Comparison of ENCODE assay signal across 14 cellular contexts in genomic region chr3:48018841-48019240, GRCh38. TPM values are rescaled to one million over a fixed set of nuclear protein-coding genes. Genes with fewer than 3 reads are reported as not detected.
DNase-seq lines count a peak whose midpoint lies in the region; ATAC-seq and TF ChIP-seq lines count a peak whose summit lies in the region.
"Had no signal": no experiment of that assay in that cellular context is flagged by ENCODE, and none has a peak within 500 bp of the region (broad histone marks: within the 10 kb centered on the region; RNA-seq: fewer than 3 reads in every experiment).

No MANE protein-coding gene starts in this region.

- peak overlapping the region in 3 of 5 experiments; percentile 34 to 83 (median 75) for H3K27ac Mint-ChIP-seq in brain
- H3K27ac Mint-ChIP-seq: activated naive CD4-positive, alpha-beta T cell treated with anti-CD3 and anti-CD28 coated beads for 36 hours had no signal

- H3K9me3 ChIP-seq in HEK293 (ENCODE audit: control insufficient read depth, insufficient read depth, low read depth, low read length), result no peaks in the 10 kb centered on the region
- H3K9me3 ChIP-seq: BE2C, right lobe of liver had no signal

- H3K27ac ChIP-seq in 22Rv1 (peak overlapping the region; percentile 25), HEK293 (ENCODE audit: extremely low read depth, low read depth, low read length) (no peak overlapping the region)
- H3K27ac ChIP-seq: right lobe of liver had no signal

- TF ChIP-seq CTCF in 22Rv1 (IDR thresholded peaks at IDR 0.05) (no peak), HEK293 (tag by site-specific recombination; IDR thresholded peaks at IDR 0.05) (no peak), brain (conservative IDR thresholded peaks at IDR 0.05) (no peak)

- POLR2A ChIA-PET in HEK293 (lab: Yijun Ruan, JAX), result interaction anchor here (0.6 to 1.2 kb wide), 2 partner anchors 14 to 70 kb away, joined by 3 read pairs; no protein-coding TSS in a partner anchor

- DNase-seq in kidney glomerular epithelial cell (lab: John Stamatoyannopoulos, UW), result peak; percentile 34
- no peak for DNase-seq in NCI-H510A (lab: John Stamatoyannopoulos, UW)
- no peak for DNase-seq in NCI-H524 treated with DMSO at 0.1 percent for 48 hours (lab: John Stamatoyannopoulos, UW)
- DNase-seq: activated CD4-positive, CD25-positive, alpha-beta regulatory T cell treated with anti-CD3 and anti-CD28 coated beads, Interleukin-2, amount 50 U/mL, for 72 hours; activated naive CD4-positive, alpha-beta T cell treated with anti-CD3 and anti-CD28 coated beads for 36 hours; BE2C; NCI-H1436 treated with DMSO at 0.1 percent for 48 hours; OCI-M1; right lobe of liver had no signal

- H3K4me3 ChIP-seq in HEK293 (ENCODE audit: low read depth, low read length), result no peak overlapping the region
- H3K4me3 ChIP-seq: right lobe of liver had no signal

- peaks cover 10% of the 10 kb centered on the region for H3K4me1 ChIP-seq in HEK293 (ENCODE audit: control insufficient read depth, insufficient read depth, low read length)

- H3K4me1 Mint-ChIP-seq in brain, result peaks cover 71% of the 10 kb centered on the region

- no peaks in the 10 kb centered on the region for H3K9me3 Mint-ChIP-seq in brain
- H3K9me3 Mint-ChIP-seq: activated naive CD4-positive, alpha-beta T cell treated with anti-CD3 and anti-CD28 coated beads for 36 hours had no signal

- no peaks in the 10 kb centered on the region for H3K27me3 Mint-ChIP-seq in brain

- no peaks in the 10 kb centered on the region for H3K36me3 ChIP-seq in HEK293 (ENCODE audit: control insufficient read depth in 2 of 2, insufficient read depth in 1 of 2, low read length in 2 of 2)
- H3K36me3 ChIP-seq: BE2C, right lobe of liver had no signal

- peak overlapping the region in 1 of 5 experiments; percentile 52 for H3K4me3 Mint-ChIP-seq in brain
- H3K4me3 Mint-ChIP-seq: activated naive CD4-positive, alpha-beta T cell treated with anti-CD3 and anti-CD28 coated beads for 36 hours had no signal

- H3K36me3 Mint-ChIP-seq in brain, result peaks cover 25% of the 10 kb centered on the region

- ATAC-seq in HG03175 (IDR thresholded peaks at IDR 0.05; ENCODE audit: unreplicated experiment), result no peak
- ATAC-seq in GM21825 (IDR thresholded peaks at IDR 0.05; ENCODE audit: unreplicated experiment), result no peak

- CTCF ChIA-PET in HEK293 (lab: Yijun Ruan, JAX), result interaction anchor here (0.7 kb wide), 1 partner anchor 594 kb away, joined by 3 read pairs; no protein-coding TSS in a partner anchor

TF ChIP-seq in HEK293, 187 proteins besides CTCF, POLR2A, EP300 and RAD21:
- peak; percentile 11; the same call in 1 of the 2 replicates for TF ChIP-seq ZNF629 (tag by site-specific recombination; IDR thresholded peaks at IDR 0.05)
- TF ChIP-seq ZFP3 (tag by site-specific recombination; IDR thresholded peaks at IDR 0.05; ENCODE audit: low read depth), result no peak
- peak; percentile 21; the same call in 1 of the 2 replicates for TF ChIP-seq ZBTB17 (tag by site-specific recombination; IDR thresholded peaks at IDR 0.05)

RNA-seq across cellular contexts. Expression of gene MAP4, which starts 2.6 kb away (rescaled TPM):
- 246 TPM for polyA plus RNA-seq in brain (ENCODE audit: insufficient read depth, low read depth, low replicate concordance)
